17 cellular contexts compared by ENCODE assay signal in genomic region chr2:135798762-135799161, GRCh38. TPM values are rescaled to one million over a fixed set of nuclear protein-coding genes. Genes with fewer than 3 reads are reported as not detected.
A peak's percentile ranks its signal among the peaks of the same experiment; 100 is the strongest.
DNase-seq lines count a peak whose midpoint lies in the region; ATAC-seq, FAIRE-seq and TF ChIP-seq lines count a peak whose summit lies in the region.
"Had no signal": no experiment of that assay in that cellular context is flagged by ENCODE, and none has a peak within 500 bp of the region (broad histone marks: within the 10 kb centered on the region; RNA-seq: fewer than 3 reads in every experiment).

No MANE protein-coding gene starts in this region.

- FAIRE-seq in astrocyte (lab: Jason Lieb, UNC) (no peak), keratinocyte (lab: Jason Lieb, UNC) (no peak)
- FAIRE-seq: GM12891 had no signal

- no peak overlapping the region for H3K4me3 Mint-ChIP-seq in astrocyte (ENCODE audit: unreplicated experiment)
- H3K4me3 Mint-ChIP-seq: activated CD4-positive, alpha-beta T cell treated with anti-CD3 and anti-CD28 coated beads, Interleukin-2, amount 10 ng/mL, durations not matched to agents 7 days and 5 days had no signal

- H3K4me3 ChIP-seq in BJ (ENCODE audit: low read depth, low read length) (no peak overlapping the region), GM23248 (no peak overlapping the region), astrocyte (ENCODE audit: insufficient read depth, low read depth, low read length) (no peak overlapping the region), keratinocyte (ENCODE audit: control insufficient read depth in 2 of 3, extremely low read depth in 1 of 3, insufficient read depth in 2 of 3, low read depth in 1 of 3, low read length in 3 of 3) (no peak overlapping the region)
- H3K4me3 ChIP-seq: lower lobe of right lung, stomach had no signal

- H3K27me3 Mint-ChIP-seq in astrocyte (ENCODE audit: low read depth, unreplicated experiment) = peaks cover 2% of the 10 kb centered on the region
- H3K27me3 Mint-ChIP-seq: activated CD4-positive, alpha-beta T cell treated with anti-CD3 and anti-CD28 coated beads, Interleukin-2, amount 10 ng/mL, durations not matched to agents 7 days and 5 days had no signal

- no peaks in the 10 kb centered on the region for H3K9me1 ChIP-seq in keratinocyte (ENCODE audit: control insufficient read depth, extremely low read depth, insufficient read depth, low read length)

- POLR2A ChIA-PET in BJ (lab: Charles Lee) = no interaction called here

- DNase-seq in BJ (ENCODE audit: low read depth) (no peak), GM23248 (peak; percentile 30), astrocyte (ENCODE audit: low read depth) (no peak), keratinocyte (ENCODE audit: low read depth, low spot score) (no peak), SHP77 treated with DMSO at 0.1 percent for 48 hours (lab: John Stamatoyannopoulos, UW) (no peak), inferior parietal cortex (ENCODE audit: extremely low spot score) (no peak), middle frontal gyrus (ENCODE audit: extremely low spot score, low spot score) (no peak)
- no peak for DNase-seq in activated naive CD4-positive, alpha-beta T cell treated with anti-CD3 and anti-CD28 coated beads, Interleukin-2, amount 50 U/mL, for 72 hours (ENCODE audit: low spot score in 2 of 2)
- DNase-seq: activated CD4-positive, alpha-beta T cell treated with anti-CD3 and anti-CD28 coated beads, Interleukin-2, amount 10 ng/mL, durations not matched to agents 7 days and 5 days; activated gamma-delta T cell; glutamatergic neuron; lower lobe of right lung; posterior cingulate gyrus; stimulated activated CD4-positive, alpha-beta T cell treated with anti-CD3 and anti-CD28 coated beads, Interleukin-4, amount 100 ng/mL, for 4 hours; stomach had no signal

- CTCF ChIA-PET in BJ (lab: Yijun Ruan, JAX) = interaction anchor here (0.9 to 4.4 kb wide), 10 partner anchors 9 to 798 kb away, joined by 3 to 44 read pairs (median 6); partner anchors contain the start of gene LCT

- H3K9me2 ChIP-seq in GM23248 (ENCODE audit: insufficient read depth) = no peaks in the 10 kb centered on the region

- H3K27ac Mint-ChIP-seq in astrocyte (ENCODE audit: unreplicated experiment) = no peak overlapping the region
- no peak overlapping the region for H3K27ac Mint-ChIP-seq in activated naive CD4-positive, alpha-beta T cell treated with anti-CD3 and anti-CD28 coated beads, Interleukin-2, amount 50 U/mL, for 72 hours
- H3K27ac Mint-ChIP-seq: activated CD4-positive, alpha-beta T cell treated with anti-CD3 and anti-CD28 coated beads, Interleukin-2, amount 10 ng/mL, durations not matched to agents 7 days and 5 days had no signal

- H3K79me2 ChIP-seq in GM23248 (ENCODE audit: insufficient read depth) = no peaks in the 10 kb centered on the region
- no peaks in the 10 kb centered on the region for H3K79me2 ChIP-seq in astrocyte (ENCODE audit: insufficient read depth, low read length)
- no peaks in the 10 kb centered on the region for H3K79me2 ChIP-seq in keratinocyte (ENCODE audit: control insufficient read depth, insufficient read depth, low read length)

- 34 to 50% methylated on average over 4 of the region's 4 CpGs for WGBS in GM23248 (ENCODE audit: low coverage in 1 of 2, low lambda C conversion rate in 2 of 2, missing lambda C conversion rate in 2 of 2), 2 experiments

- H3K36me3 Mint-ChIP-seq in astrocyte (ENCODE audit: low read depth, unreplicated experiment) = no peaks in the 10 kb centered on the region
- peaks cover 11 to 40% of the 10 kb centered on the region in 2 donors for H3K36me3 Mint-ChIP-seq in activated naive CD4-positive, alpha-beta T cell treated with anti-CD3 and anti-CD28 coated beads, Interleukin-2, amount 50 U/mL, for 72 hours

- no peaks in the 10 kb centered on the region for H3K9me3 ChIP-seq in GM23248 (ENCODE audit: low read depth)
- H3K9me3 ChIP-seq in astrocyte (ENCODE audit: insufficient read depth, low read depth, low read length) = peaks cover 10% of the 10 kb centered on the region
- H3K9me3 ChIP-seq in keratinocyte (ENCODE audit: control insufficient read depth, low read depth, low read length) = no peaks in the 10 kb centered on the region

- H3K4me1 Mint-ChIP-seq in astrocyte (ENCODE audit: low read depth, unreplicated experiment) = no peaks in the 10 kb centered on the region

- H3K27me3 ChIP-seq in BJ (ENCODE audit: control insufficient read depth, insufficient read depth, low read length) = no peaks in the 10 kb centered on the region
- no peaks in the 10 kb centered on the region for H3K27me3 ChIP-seq in GM23248 (replicated peaks; ENCODE audit: insufficient read depth)
- no peaks in the 10 kb centered on the region for H3K27me3 ChIP-seq in astrocyte (ENCODE audit: insufficient read depth, low read length)
- H3K27me3 ChIP-seq in keratinocyte (ENCODE audit: control insufficient read depth, extremely low read depth, insufficient read depth, low read length) = no peaks in the 10 kb centered on the region
- H3K27me3 ChIP-seq: stomach had no signal

- no peaks in the 10 kb centered on the region for H3F3A ChIP-seq in GM23248 (ENCODE audit: insufficient read depth)

- no peak for ATAC-seq in activated naive CD4-positive, alpha-beta T cell treated with anti-CD3 and anti-CD28 coated beads, Interleukin-2, amount 50 U/mL, for 72 hours
- ATAC-seq: lower lobe of right lung had no signal

- H4K20me1 ChIP-seq in GM23248 (ENCODE audit: insufficient read depth) (no peaks in the 10 kb centered on the region), astrocyte (ENCODE audit: insufficient read depth, low read length) (no peaks in the 10 kb centered on the region), keratinocyte (ENCODE audit: control insufficient read depth, extremely low read depth, insufficient read depth, low read length) (no peaks in the 10 kb centered on the region)

- no peak overlapping the region for H3K9ac ChIP-seq in GM23248
- no peak overlapping the region for H3K9ac ChIP-seq in astrocyte (ENCODE audit: low read length)
- H3K9ac ChIP-seq in keratinocyte (ENCODE audit: control insufficient read depth, extremely low read depth, insufficient read depth, low read length) = no peak overlapping the region

- H3K36me3 ChIP-seq in BJ (ENCODE audit: control insufficient read depth, insufficient read depth, low read length) (no peaks in the 10 kb centered on the region), GM23248 (ENCODE audit: low read depth) (no peaks in the 10 kb centered on the region), astrocyte (ENCODE audit: insufficient read depth, low read length) (no peaks in the 10 kb centered on the region), keratinocyte (ENCODE audit: control insufficient read depth in 2 of 2, extremely low read depth in 1 of 2, insufficient read depth in 2 of 2, low read length in 2 of 2) (no peaks in the 10 kb centered on the region)
- H3K36me3 ChIP-seq: lower lobe of right lung, stomach had no signal

- TF ChIP-seq CTCF in BJ (IDR thresholded peaks at IDR 0.05; ENCODE audit: insufficient read depth, low read depth, low read length) (peak; percentile 25; the same call in 1 of the 2 replicates), astrocyte (IDR thresholded peaks at IDR 0.05; ENCODE audit: insufficient read depth, low read depth, low read length) (peak; percentile 29), keratinocyte (optimal IDR thresholded peaks at IDR 0.05 in 1 of 3, IDR thresholded peaks at IDR 0.05 in 1 of 3, conservative IDR thresholded peaks at IDR 0.05 in 1 of 3; ENCODE audit: extremely low read depth in 1 of 3, insufficient read depth in 2 of 3, low read length in 3 of 3) (peak in 2 of 3 experiments; percentile 15 to 24)

- H3K27ac ChIP-seq in GM23248 = no peak overlapping the region
- H3K27ac ChIP-seq in astrocyte (ENCODE audit: low read depth, low read length) = no peak overlapping the region
- no peak overlapping the region for H3K27ac ChIP-seq in keratinocyte (ENCODE audit: control insufficient read depth, insufficient read depth, low read length)
- H3K27ac ChIP-seq: lower lobe of right lung, stomach had no signal

- in situ Hi-C loops in GM23248 (cut with MboI) = no loop called here

- dilution Hi-C loops in keratinocyte (cut with MboI; ENCODE audit: extremely low pct_ligation_motif_present, low sequenced_read_pairs) = no loop called here

- H3K4me1 ChIP-seq in GM23248 (ENCODE audit: insufficient read depth) = no peaks in the 10 kb centered on the region
- H3K4me1 ChIP-seq in astrocyte (ENCODE audit: insufficient read depth, low read length) = no peaks in the 10 kb centered on the region
- H3K4me1 ChIP-seq in keratinocyte (ENCODE audit: control insufficient read depth, extremely low read depth, insufficient read depth, low read length) = peaks cover 13% of the 10 kb centered on the region
- H3K4me1 ChIP-seq: lower lobe of right lung had no signal

- peaks cover 5% of the 10 kb centered on the region for H3K9me3 Mint-ChIP-seq in astrocyte (ENCODE audit: unreplicated experiment)
- peaks cover 4 to 19% of the 10 kb centered on the region in 2 donors for H3K9me3 Mint-ChIP-seq in activated naive CD4-positive, alpha-beta T cell treated with anti-CD3 and anti-CD28 coated beads, Interleukin-2, amount 50 U/mL, for 72 hours

- H2AFZ ChIP-seq in GM23248 (no peak overlapping the region), astrocyte (ENCODE audit: low read depth, low read length) (no peak overlapping the region), keratinocyte (ENCODE audit: control insufficient read depth, low read length) (no peak overlapping the region)

- no peak overlapping the region for H3K4me2 ChIP-seq in GM23248 (ENCODE audit: unreplicated experiment)
- H3K4me2 ChIP-seq in astrocyte (ENCODE audit: low read length) = no peak overlapping the region
- no peak overlapping the region for H3K4me2 ChIP-seq in keratinocyte (ENCODE audit: control insufficient read depth, extremely low read depth, insufficient read depth, low read depth, low read length)

RNA-seq across cellular contexts. Expression of gene LCT, which starts 38.2 kb away (rescaled TPM):
- polyA plus RNA-seq in BJ (2011; rRNA removed) = not detected in 2 replicates
- 0.19 TPM in 1 of 2 replicates, not detected in the other for polyA minus RNA-seq in BJ (2011; rRNA and poly(A)+ RNA removed)
- under 0.01 and 0.25 TPM in 2 replicates for total RNA-seq in GM23248 (2014; rRNA removed; shearing (Covaris generic))
- polyA plus RNA-seq in GM23248 (2016; fragmentation: Nextera tagmentation; extraction: Ambion mirVana) = not detected in 2 replicates
- not detected in 2 replicates for total RNA-seq in astrocyte
- polyA plus RNA-seq in keratinocyte = 0.01 TPM in 1 of 3 replicates, not detected in the others
- not detected for polyA plus RNA-seq in keratinocyte (2011; ENCODE audit: low read depth)
- not detected in 2 replicates for polyA plus RNA-seq in keratinocyte (2011; cell fraction: cytosol; rRNA removed)
- 0.03 TPM in 1 of 2 replicates, not detected in the other for polyA plus RNA-seq in keratinocyte (2011; cell fraction: nucleus; rRNA removed)
- not detected in 2 replicates for polyA plus RNA-seq in keratinocyte (2012; ENCODE audit: low replicate concordance)
- not detected in 3 replicates for polyA minus RNA-seq in keratinocyte
- not detected for polyA minus RNA-seq in keratinocyte (2011; cell fraction: cytosol; rRNA and poly(A)+ RNA removed)
- not detected in 2 replicates for polyA minus RNA-seq in keratinocyte (2011; cell fraction: nucleus; rRNA and poly(A)+ RNA removed)
- total RNA-seq in activated naive CD4-positive, alpha-beta T cell treated with anti-CD3 and anti-CD28 coated beads, Interleukin-2, amount 50 U/mL, for 72 hours = under 1 TPM; 0.11 to 0.27 TPM
- total RNA-seq: lower lobe of right lung, M059J had no signal
- polyA plus RNA-seq: stomach had no signal

RNA-seq across cellular contexts. Expression of gene UBXN4, which starts 57.1 kb away (rescaled TPM):
- 51.1 and 75.6 TPM in 2 replicates for polyA plus RNA-seq in BJ (2011; rRNA removed)
- 28.0 and 34.0 TPM in 2 replicates for polyA minus RNA-seq in BJ (2011; rRNA and poly(A)+ RNA removed)
- total RNA-seq in GM23248 (2014; rRNA removed; shearing (Covaris generic)) = 60.4 and 69.7 TPM in 2 replicates
- 179 and 193 TPM in 2 replicates for polyA plus RNA-seq in GM23248 (2016; fragmentation: Nextera tagmentation; extraction: Ambion mirVana)
- total RNA-seq in astrocyte = 78.3 and 79.4 TPM in 2 replicates
- 51.8 to 92.2 TPM (median 70.9 TPM) in 3 replicates for polyA plus RNA-seq in keratinocyte
- polyA plus RNA-seq in keratinocyte (2011; ENCODE audit: low read depth) = 63.3 TPM
- 31.4 and 93.4 TPM in 2 replicates for polyA plus RNA-seq in keratinocyte (2011; cell fraction: cytosol; rRNA removed)
- polyA plus RNA-seq in keratinocyte (2011; cell fraction: nucleus; rRNA removed) = 102 and 118 TPM in 2 replicates
- polyA plus RNA-seq in keratinocyte (2012; ENCODE audit: low replicate concordance) = 46.5 and 50.3 TPM in 2 replicates
- polyA minus RNA-seq in keratinocyte = 14.2 to 55.4 TPM (median 42.0 TPM) in 3 replicates
- 73.5 TPM for polyA minus RNA-seq in keratinocyte (2011; cell fraction: cytosol; rRNA and poly(A)+ RNA removed)
- 35.8 and 71.8 TPM in 2 replicates for polyA minus RNA-seq in keratinocyte (2011; cell fraction: nucleus; rRNA and poly(A)+ RNA removed)
- total RNA-seq in activated naive CD4-positive, alpha-beta T cell treated with anti-CD3 and anti-CD28 coated beads, Interleukin-2, amount 50 U/mL, for 72 hours = 100 to 1,000 TPM; 114 to 131 TPM
